Comparison of ENCODE assay signal across 8 cellular contexts in the genomic region with DNA sequence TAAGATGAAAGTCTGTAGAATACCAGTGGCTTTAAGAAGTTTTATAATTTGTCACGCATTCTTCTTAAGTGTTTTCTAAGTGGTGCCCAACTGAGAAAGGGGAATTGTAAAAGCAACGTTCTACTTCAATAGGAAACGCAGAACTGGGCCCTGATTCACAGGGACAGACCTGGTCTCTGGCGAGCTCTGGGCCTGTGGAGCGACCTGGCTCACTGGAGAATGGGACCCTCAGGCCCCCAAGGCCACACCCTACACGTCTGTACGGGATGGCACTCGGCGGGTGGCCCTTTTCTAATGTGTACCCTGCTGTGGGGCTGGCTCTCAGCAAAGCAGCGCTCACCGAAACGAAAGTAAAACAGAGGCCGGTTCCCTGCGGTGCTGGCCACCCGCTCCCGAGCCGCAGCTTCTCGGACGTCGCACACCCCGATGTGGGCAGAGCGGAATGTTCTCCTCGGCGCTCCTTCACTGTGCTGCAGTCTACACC.
DNase-seq lines count a peak whose midpoint lies in the region; ATAC-seq and TF ChIP-seq lines count a peak whose summit lies in the region.

No MANE protein-coding gene starts in this region.

- H3K4me3 Mint-ChIP-seq in mesothelial cell of epicardium (peak overlapping the region; percentile 10), glutamatergic neuron (ENCODE audit: unreplicated experiment) (no peak overlapping the region)

- H3K27me3 ChIP-seq in BLaER1 (0 out of 2 replicates have a peak, but pooled peaks cover 4% of the 10 kb centered on the region), colonic mucosa (no peaks in the 10 kb centered on the region)

- no peaks in the 10 kb centered on the region for H3K9me3 Mint-ChIP-seq in mesothelial cell of epicardium
- peaks cover 21% of the 10 kb centered on the region for H3K9me3 Mint-ChIP-seq in glutamatergic neuron (ENCODE audit: unreplicated experiment)

- H3K9ac ChIP-seq in BLaER1 (peak overlapping the region; percentile 71), colonic mucosa (ENCODE audit: low read depth in 2 of 2, low read length in 2 of 2) (peak overlapping the region in 1 of 2 donors; percentile 43)

- no peak overlapping the region for H3K27ac Mint-ChIP-seq in mesothelial cell of epicardium
- no peak overlapping the region for H3K27ac Mint-ChIP-seq in glutamatergic neuron (ENCODE audit: unreplicated experiment)

- H3K4me3 ChIP-seq in BLaER1 (peak overlapping the region; percentile 64), colonic mucosa (peak overlapping the region; percentile 30)

- peaks cover 98% of the 10 kb centered on the region for H4K20me1 ChIP-seq in BLaER1

- peaks cover 22% of the 10 kb centered on the region for H3K4me1 Mint-ChIP-seq in mesothelial cell of epicardium
- H3K4me1 Mint-ChIP-seq in glutamatergic neuron (ENCODE audit: low read depth, unreplicated experiment): peaks cover 29% of the 10 kb centered on the region

- H3K9me3 ChIP-seq in BLaER1: no peaks in the 10 kb centered on the region
- H3K9me3 ChIP-seq in colonic mucosa: no peaks in the 10 kb centered on the region

- no peaks in the 10 kb centered on the region for H3K27me3 Mint-ChIP-seq in mesothelial cell of epicardium (ENCODE audit: low read depth)
- peaks cover 18% of the 10 kb centered on the region for H3K27me3 Mint-ChIP-seq in glutamatergic neuron (ENCODE audit: unreplicated experiment)

- intact Hi-C loops in colonic mucosa (cut with DNase I): no loop called here

- DNase-seq in HCEC 1CT (peak; percentile 14), SK-MEL-5 (ENCODE audit: low read depth, low spot score) (peak; percentile 27), colonic mucosa (peak; percentile 34), mesothelial cell of epicardium (ENCODE audit: low spot score in 2 of 2, unreplicated experiment in 2 of 2) (peak in 1 of 2 experiments; percentile 35), glutamatergic neuron (no peak)

- peaks cover 47% of the 10 kb centered on the region for H3K36me3 ChIP-seq in BLaER1
- H3K36me3 ChIP-seq in colonic mucosa: no peaks in the 10 kb centered on the region

- peak overlapping the region; percentile 77 for H3K4me2 ChIP-seq in BLaER1

- TF ChIP-seq CTCF in colonic mucosa (IDR thresholded peaks at IDR 0.05): no peak
- TF ChIP-seq CTCF in mesothelial cell of epicardium (IDR thresholded peaks at IDR 0.05; ENCODE audit: unreplicated experiment): no peak
- TF ChIP-seq CTCF in glutamatergic neuron (IDR thresholded peaks at IDR 0.05; ENCODE audit: partially characterized antibody, unreplicated experiment): no peak

- ATAC-seq in HG03571 (IDR thresholded peaks at IDR 0.05; ENCODE audit: unreplicated experiment): no peak
- no peak for ATAC-seq in HG02973 (IDR thresholded peaks at IDR 0.05; ENCODE audit: unreplicated experiment)

- H3K27ac ChIP-seq in BLaER1: peak overlapping the region; percentile 75
- H3K27ac ChIP-seq in colonic mucosa: peak overlapping the region; percentile 65

- peaks cover 6% of the 10 kb centered on the region for H3K36me3 Mint-ChIP-seq in mesothelial cell of epicardium
- peaks cover 11% of the 10 kb centered on the region for H3K36me3 Mint-ChIP-seq in glutamatergic neuron (ENCODE audit: unreplicated experiment)

- H3K4me1 ChIP-seq in BLaER1: peaks cover 68% of the 10 kb centered on the region
- H3K4me1 ChIP-seq in colonic mucosa: no peaks in the 10 kb centered on the region

- in situ Hi-C loops in SK-MEL-5 (cut with HindIII; ENCODE audit: low pct_unique_long_range_greater_than_20kb, low sequenced_read_pairs): no loop called here
